28 cellular contexts compared by ENCODE assay signal in the genomic region with DNA sequence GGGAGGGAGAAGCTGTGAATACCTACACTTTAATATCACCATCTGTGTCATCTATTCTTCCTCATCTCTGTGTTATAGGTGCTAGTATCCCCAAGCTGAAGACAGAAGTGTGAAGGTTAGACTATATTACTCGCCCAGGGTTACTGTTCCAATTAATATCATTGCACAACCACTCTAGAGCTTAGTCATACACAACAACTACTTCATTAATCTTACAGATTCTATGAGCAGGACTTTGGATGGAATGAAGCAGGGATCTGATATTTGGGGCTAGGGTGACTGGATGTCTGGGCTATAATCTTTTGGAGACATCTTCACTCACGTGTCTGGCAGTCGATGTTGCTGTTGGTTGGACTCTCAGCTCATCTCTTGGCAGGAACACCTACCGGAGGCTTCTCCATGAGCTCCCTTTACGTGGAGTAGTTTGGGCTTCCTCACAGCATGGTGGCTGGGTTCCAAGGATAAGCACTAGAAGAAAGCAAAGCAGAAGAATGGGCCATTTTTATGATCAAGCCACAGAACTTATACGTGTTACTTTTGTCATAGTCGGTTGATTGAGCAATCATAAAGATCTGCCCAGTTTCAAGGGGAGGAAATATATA.
DNase-seq lines count a peak whose midpoint lies in the region; ATAC-seq, FAIRE-seq and TF ChIP-seq lines count a peak whose summit lies in the region.
"Had no signal": no experiment of that assay in that cellular context is flagged by ENCODE, and none has a peak within 500 bp of the region (broad histone marks: within the 10 kb centered on the region; RNA-seq: fewer than 3 reads in every experiment).

No MANE protein-coding gene starts in this region.

- no peak overlapping the region for H2AFZ ChIP-seq in GM23248
- no peak overlapping the region for H2AFZ ChIP-seq in astrocyte (ENCODE audit: low read depth, low read length)

- H3K36me3 Mint-ChIP-seq in astrocyte (ENCODE audit: low read depth, unreplicated experiment) = no peaks in the 10 kb centered on the region
- H3K36me3 Mint-ChIP-seq: activated naive CD4-positive, alpha-beta T cell treated with anti-CD3 and anti-CD28 coated beads, Interleukin-2, amount 10 ng/mL, durations not matched to agents 7 days and 5 days; immature natural killer cell had no signal

- H4K20me1 ChIP-seq in GM23248 (ENCODE audit: insufficient read depth) (no peaks in the 10 kb centered on the region), astrocyte (ENCODE audit: insufficient read depth, low read length) (no peaks in the 10 kb centered on the region)

- no peaks in the 10 kb centered on the region for H3K9me2 ChIP-seq in GM23248 (ENCODE audit: insufficient read depth)

- H3K36me3 ChIP-seq in GM23248 (ENCODE audit: low read depth) = no peaks in the 10 kb centered on the region
- H3K36me3 ChIP-seq in astrocyte (ENCODE audit: insufficient read depth, low read length) = no peaks in the 10 kb centered on the region
- no peaks in the 10 kb centered on the region for H3K36me3 ChIP-seq in left lung
- H3K36me3 ChIP-seq: left ventricle myocardium inferior, right atrium auricular region, thoracic aorta had no signal

- H3K27ac ChIP-seq in GM23248 (no peak overlapping the region), astrocyte (ENCODE audit: low read depth, low read length) (no peak overlapping the region), left lung (no peak overlapping the region)
- H3K27ac ChIP-seq: C4-2B, left ventricle myocardium inferior, right atrium auricular region, thoracic aorta, VCaP had no signal

- ATAC-seq in left lung = peak; percentile 29
- no peak for ATAC-seq in GM21825 (IDR thresholded peaks at IDR 0.05; ENCODE audit: unreplicated experiment)
- ATAC-seq: PC-3; stimulated activated naive CD8-positive, alpha-beta T cell treated with anti-CD3 and anti-CD28 coated beads, Interleukin-15, Interleukin-2, amounts not matched to agents 100 U/mL and 50 U/mL, for 24 hours had no signal

- no peak for FAIRE-seq in astrocyte (lab: Jason Lieb, UNC)
- FAIRE-seq in RCC 7860 (lab: Jason Lieb, UNC) = no peak

- H3K9ac ChIP-seq in GM23248 = no peak overlapping the region
- no peak overlapping the region for H3K9ac ChIP-seq in astrocyte (ENCODE audit: low read length)

- H3K4me1 ChIP-seq in GM23248 (ENCODE audit: insufficient read depth) (0 out of 2 replicates have a peak, but pooled peaks cover 4% of the 10 kb centered on the region), astrocyte (ENCODE audit: insufficient read depth, low read length) (peaks cover 2% of the 10 kb centered on the region), left lung (no peaks in the 10 kb centered on the region)
- H3K4me1 ChIP-seq: Caco-2, right atrium auricular region had no signal

- H3K4me2 ChIP-seq in GM23248 (ENCODE audit: unreplicated experiment) (no peak overlapping the region), astrocyte (ENCODE audit: low read length) (no peak overlapping the region)
- H3K4me2 ChIP-seq: smooth muscle cell had no signal

- intact Hi-C loops in left lung (cut with DNase I) = no loop called here

- TF ChIP-seq CTCF in astrocyte (IDR thresholded peaks at IDR 0.05; ENCODE audit: insufficient read depth, low read depth, low read length) (no peak), left lung (IDR thresholded peaks at IDR 0.05) (no peak)

- H3K27me3 Mint-ChIP-seq in astrocyte (ENCODE audit: low read depth, unreplicated experiment) = no peaks in the 10 kb centered on the region
- H3K27me3 Mint-ChIP-seq: activated naive CD4-positive, alpha-beta T cell treated with anti-CD3 and anti-CD28 coated beads, Interleukin-2, amount 10 ng/mL, durations not matched to agents 7 days and 5 days; activated T-helper 17 cell treated with anti-CD3 and anti-CD28 coated beads, Interleukin-2, amount 50 U/mL, for 72 hours had no signal

- H3K4me3 Mint-ChIP-seq in astrocyte (ENCODE audit: unreplicated experiment) = no peak overlapping the region
- H3K4me3 Mint-ChIP-seq: activated naive CD4-positive, alpha-beta T cell treated with anti-CD3 and anti-CD28 coated beads, Interleukin-2, amount 10 ng/mL, durations not matched to agents 7 days and 5 days; activated T-helper 17 cell treated with anti-CD3 and anti-CD28 coated beads, Interleukin-2, amount 50 U/mL, for 72 hours; immature natural killer cell; T-helper 2 cell treated with Interferon-gamma antibody and Interleukin-4, amounts not matched to agents 5 μg/mL and 100 μg/mL, for 36 hours had no signal

- H3F3A ChIP-seq in GM23248 (ENCODE audit: insufficient read depth) = peaks cover 4% of the 10 kb centered on the region; the same call in 1 of the 2 replicates

- H3K27me3 ChIP-seq in GM23248 (replicated peaks; ENCODE audit: insufficient read depth) (no peaks in the 10 kb centered on the region), astrocyte (ENCODE audit: insufficient read depth, low read length) (no peaks in the 10 kb centered on the region), left lung (no peaks in the 10 kb centered on the region)
- H3K27me3 ChIP-seq: right atrium auricular region had no signal

- DNase-seq in GM23248 (peak; percentile 37), MV-4-11 (lab: John Stamatoyannopoulos, UW) (peak; percentile 2), astrocyte (ENCODE audit: low read depth) (peak; percentile 60), left lung (peak in 1 of 2 donors; percentile 30), hippocampal formation (lab: John Stamatoyannopoulos, UW) (no peak), RCC 7860 (ENCODE audit: low spot score) (no peak)
- DNase-seq in activated CD4-positive, alpha-beta T cell treated with anti-CD3 and anti-CD28 coated beads for 1 hour = no peak
- DNase-seq: activated CD4-positive, alpha-beta T cell treated with anti-CD3 and anti-CD28 coated beads for 48 hours; activated naive CD4-positive, alpha-beta T cell treated with anti-CD3 and anti-CD28 coated beads, Interleukin-2, amount 10 ng/mL, durations not matched to agents 7 days and 5 days; amniotic stem cell; Caco-2; DMS79; immature natural killer cell; left ventricle myocardium inferior; NCI-H1092; NCI-H187; NCI-H510A; PC-3; Right ventricle myocardium superior; stimulated activated naive CD8-positive, alpha-beta T cell treated with anti-CD3 and anti-CD28 coated beads, Interleukin-15, Interleukin-2, amounts not matched to agents 100 U/mL and 50 U/mL, for 24 hours had no signal

- in situ Hi-C loops in GM23248 (cut with MboI) = no loop called here

- H3K79me2 ChIP-seq in GM23248 (ENCODE audit: insufficient read depth) (no peaks in the 10 kb centered on the region), astrocyte (ENCODE audit: insufficient read depth, low read length) (no peaks in the 10 kb centered on the region)

- H3K9me3 Mint-ChIP-seq in astrocyte (ENCODE audit: unreplicated experiment) = no peaks in the 10 kb centered on the region
- H3K9me3 Mint-ChIP-seq: activated naive CD4-positive, alpha-beta T cell treated with anti-CD3 and anti-CD28 coated beads, Interleukin-2, amount 10 ng/mL, durations not matched to agents 7 days and 5 days; immature natural killer cell had no signal

- H3K4me3 ChIP-seq in GM23248 = no peak overlapping the region
- no peak overlapping the region for H3K4me3 ChIP-seq in astrocyte (ENCODE audit: insufficient read depth, low read depth, low read length)
- no peak overlapping the region for H3K4me3 ChIP-seq in left lung
- H3K4me3 ChIP-seq: left ventricle myocardium inferior, right atrium auricular region, smooth muscle cell, thoracic aorta had no signal

- H3K4me1 Mint-ChIP-seq in astrocyte (ENCODE audit: low read depth, unreplicated experiment) = peaks cover 15% of the 10 kb centered on the region

- no peak overlapping the region for H3K27ac Mint-ChIP-seq in astrocyte (ENCODE audit: unreplicated experiment)
- H3K27ac Mint-ChIP-seq: activated naive CD4-positive, alpha-beta T cell treated with anti-CD3 and anti-CD28 coated beads, Interleukin-2, amount 10 ng/mL, durations not matched to agents 7 days and 5 days; activated T-helper 17 cell treated with anti-CD3 and anti-CD28 coated beads, Interleukin-2, amount 50 U/mL, for 72 hours; immature natural killer cell; T-helper 2 cell treated with Interferon-gamma antibody and Interleukin-4, amounts not matched to agents 5 μg/mL and 100 μg/mL, for 36 hours had no signal

- WGBS in GM23248 (ENCODE audit: low coverage in 1 of 2, low lambda C conversion rate in 2 of 2, missing lambda C conversion rate in 2 of 2), 2 experiments = 33 to 40% methylated on average over 7 of the region's 7 CpGs

- H3K9me3 ChIP-seq in GM23248 (ENCODE audit: low read depth) (no peaks in the 10 kb centered on the region), astrocyte (ENCODE audit: insufficient read depth, low read depth, low read length) (no peaks in the 10 kb centered on the region), left lung (no peaks in the 10 kb centered on the region)
- H3K9me3 ChIP-seq: Caco-2, left ventricle myocardium inferior, right atrium auricular region, thoracic aorta had no signal

Comparison
In these comparisons a context has a peak if more than half of its experiments do, and no peak if none do; other contexts are left out.
1. DNase-seq: peak in GM23248 (single experiment), MV-4-11 (single experiment) and astrocyte (single experiment); none in activated CD4-positive, alpha-beta T cell treated with anti-CD3 and anti-CD28 coated beads for 1 hour (single experiment), hippocampal formation (0 of 2) and RCC 7860 (single experiment).